Comparison of ENCODE assay signal across 34 cellular contexts in genomic region chr1:44336668-44337067, GRCh38.
"Had no signal": no experiment of that assay in that cellular context is flagged by ENCODE, and none has a peak within 500 bp of the region (broad histone marks: within the 10 kb centered on the region; RNA-seq: fewer than 3 reads in every experiment).

No MANE protein-coding gene starts in this region.

- H3K27me3 ChIP-seq: adrenal gland, body of pancreas, breast epithelium, cardiac muscle cell, colonic mucosa, esophagus squamous epithelium, gastroesophageal sphincter had no signal

- H3K27ac ChIP-seq: adrenal gland, body of pancreas, breast epithelium, cardiac muscle cell, colonic mucosa, esophagus squamous epithelium, gastroesophageal sphincter had no signal

- H3K9me3 Mint-ChIP-seq: activated CD4-positive, alpha-beta memory T cell treated with anti-CD3 and anti-CD28 coated beads for 36 hours; activated CD4-positive, alpha-beta T cell treated with anti-CD3 and anti-CD28 coated beads, Interleukin-2, amount 10 ng/mL, durations not matched to agents 24 days and 14 days; activated naive CD4-positive, alpha-beta T cell treated with anti-CD3 and anti-CD28 coated beads for 36 hours; activated naive CD4-positive, alpha-beta T cell treated with anti-CD3 and anti-CD28 coated beads, Interleukin-2, amount 50 U/mL, for 24 hours; activated naive CD8-positive, alpha-beta T cell treated with anti-CD3 and anti-CD28 coated beads for 36 hours; activated naive CD8-positive, alpha-beta T cell treated with anti-CD3 and anti-CD28 coated beads, Interleukin-2, amount 50 U/mL, for 24 hours; activated T-helper 1 cell treated with anti-CD3 and anti-CD28 coated beads, Interleukin-12 subunit alpha, Interleukin-12 subunit beta, Interleukin-2, Interleukin-4 antibody, amounts not matched to agents 30 ng/mL and 10 ng/mL and 1 ng/mL, durations not matched to agents 14 hours and 24 hours and 36 hours had no signal

- DNase-seq: activated CD4-positive, alpha-beta memory T cell treated with anti-CD3 and anti-CD28 coated beads for 36 hours; activated CD4-positive, alpha-beta T cell treated with anti-CD3 and anti-CD28 coated beads for 36 hours; activated CD4-positive, alpha-beta T cell treated with anti-CD3 and anti-CD28 coated beads, Interleukin-2, amount 10 ng/mL, durations not matched to agents 24 days and 14 days; activated CD4-positive, CD25-positive, alpha-beta regulatory T cell; activated CD4-positive, CD25-positive, alpha-beta regulatory T cell treated with anti-CD3 and anti-CD28 coated beads, Interleukin-2, amount 50 U/mL, for 72 hours; activated CD8-positive, alpha-beta memory T cell treated with anti-CD3 and anti-CD28 coated beads, Interleukin-2, amount 10 ng/mL, durations not matched to agents 7 days and 5 days; activated CD8-positive, alpha-beta memory T cell treated with anti-CD3 and anti-CD28 coated beads, Interleukin-2, amount 50 U/mL, for 4 hours; activated CD8-positive, alpha-beta T cell treated with anti-CD3 and anti-CD28 coated beads, Interleukin-2, amount 10 ng/mL, durations not matched to agents 7 days and 5 days; activated effector memory CD4-positive, alpha-beta T cell treated with anti-CD3 and anti-CD28 coated beads, Interleukin-2, amount 50 U/mL, for 16 hours; activated naive CD4-positive, alpha-beta T cell treated with anti-CD3 and anti-CD28 coated beads for 36 hours; activated naive CD8-positive, alpha-beta T cell treated with anti-CD3 and anti-CD28 coated beads for 36 hours; activated naive CD8-positive, alpha-beta T cell treated with anti-CD3 and anti-CD28 coated beads, Interleukin-2, amount 50 U/mL, for 24 hours; activated T-cell treated with anti-CD3 and anti-CD28 coated beads, Interleukin-2, amount 50 U/mL, for 1 hour; activated T-cell treated with anti-CD3 and anti-CD28 coated beads, Interleukin-2, amount 50 U/mL, for 48 hours; adrenal gland; amygdala; aorta; body of pancreas; central memory CD4-positive, alpha-beta T cell; cerebellar nuclear complex; colonic mucosa; effector CD8-positive, alpha-beta T cell; esophagus squamous epithelium; foreskin melanocyte; SW 1271; T-cell; T-helper 9 cell had no signal

- ATAC-seq: activated CD4-positive, alpha-beta T cell treated with anti-CD3 and anti-CD28 coated beads for 36 hours; activated CD8-positive, alpha-beta memory T cell treated with anti-CD3 and anti-CD28 coated beads, Interleukin-2, amount 10 ng/mL, durations not matched to agents 7 days and 5 days; activated CD8-positive, alpha-beta T cell treated with anti-CD3 and anti-CD28 coated beads, Interleukin-2, amount 10 ng/mL, durations not matched to agents 7 days and 5 days; activated naive CD8-positive, alpha-beta T cell treated with anti-CD3 and anti-CD28 coated beads, Interleukin-2, amount 50 U/mL, for 24 hours; body of pancreas; gastroesophageal sphincter; T-cell had no signal

- H3K9me3 ChIP-seq: adrenal gland, body of pancreas, breast epithelium, colonic mucosa, gastroesophageal sphincter had no signal

- H3K4me3 Mint-ChIP-seq: activated CD4-positive, alpha-beta memory T cell treated with anti-CD3 and anti-CD28 coated beads for 36 hours; activated CD4-positive, alpha-beta T cell treated with anti-CD3 and anti-CD28 coated beads for 36 hours; activated CD4-positive, alpha-beta T cell treated with anti-CD3 and anti-CD28 coated beads, Interleukin-2, amount 10 ng/mL, durations not matched to agents 24 days and 14 days; activated CD8-positive, alpha-beta memory T cell treated with anti-CD3 and anti-CD28 coated beads, Interleukin-2, amount 10 ng/mL, durations not matched to agents 7 days and 5 days; activated CD8-positive, alpha-beta T cell treated with anti-CD3 and anti-CD28 coated beads, Interleukin-2, amount 10 ng/mL, durations not matched to agents 7 days and 5 days; activated naive CD4-positive, alpha-beta T cell treated with anti-CD3 and anti-CD28 coated beads for 36 hours; activated naive CD4-positive, alpha-beta T cell treated with anti-CD3 and anti-CD28 coated beads, Interleukin-2, amount 50 U/mL, for 24 hours; activated naive CD8-positive, alpha-beta T cell treated with anti-CD3 and anti-CD28 coated beads for 36 hours; activated naive CD8-positive, alpha-beta T cell treated with anti-CD3 and anti-CD28 coated beads, Interleukin-2, amount 50 U/mL, for 24 hours; activated T-helper 1 cell treated with anti-CD3 and anti-CD28 coated beads, Interleukin-12 subunit alpha, Interleukin-12 subunit beta, Interleukin-2, Interleukin-4 antibody, amounts not matched to agents 30 ng/mL and 10 ng/mL and 1 ng/mL, durations not matched to agents 14 hours and 24 hours and 36 hours; T-cell; T-helper 1 cell treated with Interleukin-12 subunit alpha and Interleukin-12 subunit beta and Interleukin-4 antibody, amounts not matched to agents 30 μg/mL and 1 μg/mL, for 36 hours had no signal

- H3K4me1 Mint-ChIP-seq: activated CD4-positive, alpha-beta T cell treated with anti-CD3 and anti-CD28 coated beads for 36 hours; activated CD4-positive, alpha-beta T cell treated with anti-CD3 and anti-CD28 coated beads, Interleukin-2, amount 10 ng/mL, durations not matched to agents 24 days and 14 days; activated CD8-positive, alpha-beta memory T cell treated with anti-CD3 and anti-CD28 coated beads, Interleukin-2, amount 10 ng/mL, durations not matched to agents 7 days and 5 days; activated naive CD4-positive, alpha-beta T cell treated with anti-CD3 and anti-CD28 coated beads, Interleukin-2, amount 50 U/mL, for 24 hours; activated naive CD8-positive, alpha-beta T cell treated with anti-CD3 and anti-CD28 coated beads for 36 hours; activated naive CD8-positive, alpha-beta T cell treated with anti-CD3 and anti-CD28 coated beads, Interleukin-2, amount 50 U/mL, for 24 hours had no signal

- H3K27ac Mint-ChIP-seq: activated CD4-positive, alpha-beta memory T cell treated with anti-CD3 and anti-CD28 coated beads for 36 hours; activated CD4-positive, alpha-beta T cell treated with anti-CD3 and anti-CD28 coated beads for 36 hours; activated CD4-positive, alpha-beta T cell treated with anti-CD3 and anti-CD28 coated beads, Interleukin-2, amount 10 ng/mL, durations not matched to agents 24 days and 14 days; activated CD8-positive, alpha-beta memory T cell treated with anti-CD3 and anti-CD28 coated beads, Interleukin-2, amount 10 ng/mL, durations not matched to agents 7 days and 5 days; activated CD8-positive, alpha-beta T cell treated with anti-CD3 and anti-CD28 coated beads, Interleukin-2, amount 10 ng/mL, durations not matched to agents 7 days and 5 days; activated naive CD4-positive, alpha-beta T cell treated with anti-CD3 and anti-CD28 coated beads for 36 hours; activated naive CD4-positive, alpha-beta T cell treated with anti-CD3 and anti-CD28 coated beads, Interleukin-2, amount 50 U/mL, for 24 hours; activated naive CD8-positive, alpha-beta T cell treated with anti-CD3 and anti-CD28 coated beads for 36 hours; activated naive CD8-positive, alpha-beta T cell treated with anti-CD3 and anti-CD28 coated beads, Interleukin-2, amount 50 U/mL, for 24 hours; activated T-helper 1 cell treated with anti-CD3 and anti-CD28 coated beads, Interleukin-12 subunit alpha, Interleukin-12 subunit beta, Interleukin-2, Interleukin-4 antibody, amounts not matched to agents 30 ng/mL and 10 ng/mL and 1 ng/mL, durations not matched to agents 14 hours and 24 hours and 36 hours; activated T-helper 2 cell treated with anti-CD3 and anti-CD28 coated beads, Interferon-gamma antibody, Interleukin-2, Interleukin-4, amounts not matched to agents 10 μg/mL and 5 μg/mL and 100 μg/mL, durations not matched to agents 14 hours and 24 hours and 36 hours; T-cell; T-helper 1 cell treated with Interleukin-12 subunit alpha and Interleukin-12 subunit beta and Interleukin-4 antibody, amounts not matched to agents 30 μg/mL and 1 μg/mL, for 36 hours had no signal

- H3K4me1 ChIP-seq: adrenal gland, body of pancreas, breast epithelium, colonic mucosa, esophagus squamous epithelium, gastroesophageal sphincter had no signal

- H3K4me3 ChIP-seq: adrenal gland, body of pancreas, breast epithelium, cardiac muscle cell, colonic mucosa, esophagus squamous epithelium, gastroesophageal sphincter had no signal

- H3K36me3 ChIP-seq: breast epithelium, colonic mucosa had no signal

- H3K27me3 Mint-ChIP-seq: activated CD4-positive, alpha-beta memory T cell treated with anti-CD3 and anti-CD28 coated beads for 36 hours; activated CD4-positive, alpha-beta T cell treated with anti-CD3 and anti-CD28 coated beads for 36 hours; activated CD4-positive, alpha-beta T cell treated with anti-CD3 and anti-CD28 coated beads, Interleukin-2, amount 10 ng/mL, durations not matched to agents 24 days and 14 days; activated CD8-positive, alpha-beta memory T cell treated with anti-CD3 and anti-CD28 coated beads, Interleukin-2, amount 10 ng/mL, durations not matched to agents 7 days and 5 days; activated naive CD4-positive, alpha-beta T cell treated with anti-CD3 and anti-CD28 coated beads, Interleukin-2, amount 50 U/mL, for 24 hours; activated naive CD8-positive, alpha-beta T cell treated with anti-CD3 and anti-CD28 coated beads for 36 hours; activated naive CD8-positive, alpha-beta T cell treated with anti-CD3 and anti-CD28 coated beads, Interleukin-2, amount 50 U/mL, for 24 hours; T-cell had no signal
